ENCODE assay signal across 8 cellular contexts in the genomic region with DNA sequence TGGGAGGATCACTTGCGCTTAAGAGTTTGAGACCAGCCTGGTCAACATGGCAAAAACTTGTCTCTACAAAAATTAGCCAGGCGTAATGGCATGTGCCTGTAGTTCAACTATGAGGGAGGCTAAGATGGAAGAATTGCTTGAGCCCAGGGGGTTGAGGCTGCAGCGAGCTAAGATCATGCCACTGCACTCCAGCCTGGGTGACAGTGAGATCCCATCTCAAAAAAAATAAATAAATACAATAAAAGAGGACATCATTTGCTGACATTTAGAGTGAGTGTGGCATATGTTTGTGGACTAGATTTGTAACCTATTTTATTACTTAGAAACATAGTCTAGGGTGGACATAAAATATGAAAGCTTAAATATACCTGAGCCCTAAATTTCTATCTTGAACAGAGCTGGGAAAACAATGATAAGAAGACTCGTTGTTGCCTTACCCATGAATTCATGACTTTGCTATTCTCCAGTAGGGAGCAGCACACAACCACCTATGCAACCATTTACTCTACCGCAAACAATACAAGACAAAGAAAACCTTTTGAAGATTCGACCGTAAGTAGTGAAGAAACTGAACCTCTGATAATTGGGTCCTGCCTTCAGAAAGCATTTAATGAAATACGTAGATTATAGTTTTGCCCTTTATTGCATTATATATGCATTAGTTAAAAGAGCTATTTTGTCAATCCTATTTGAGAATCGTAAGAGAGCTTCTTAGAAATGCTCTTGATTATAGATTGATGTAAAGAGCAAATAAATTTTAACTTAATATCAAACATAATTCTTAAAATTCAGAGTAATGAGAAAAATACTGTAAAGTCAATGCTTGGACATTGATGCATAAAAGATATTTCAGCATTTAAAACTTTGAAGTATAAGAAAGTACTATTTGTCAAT.
DNase-seq lines count a peak whose midpoint lies in the region; ATAC-seq and TF ChIP-seq lines count a peak whose summit lies in the region.

No MANE protein-coding gene starts in this region.

- in situ Hi-C loops in T47D (cut with HindIII; ENCODE audit: low pct_unique_long_range_greater_than_20kb, low sequenced_read_pairs), result no loop called here

- H3K27me3 ChIP-seq in aorta (ENCODE audit: control insufficient read depth in 1 of 2, insufficient read depth in 2 of 2, low read length in 1 of 2), result no peaks in the 10 kb centered on the region

- intact Hi-C loops in aorta (cut with DNase I), result no loop called here

- CTCF ChIA-PET in HEK293T (lab: Yijun Ruan, JAX), result interaction anchor here (0.9 to 1.3 kb wide), 4 partner anchors 116 to 251 kb away, joined by 3 read pairs; no protein-coding TSS in a partner anchor

- H3K27ac ChIP-seq in aorta (ENCODE audit: low read depth in 1 of 2, low read length in 2 of 2), result no peak overlapping the region

- 52 to 55% methylated on average over 9 of the region's 9 CpGs for WGBS in aorta, 2 donors

- H3K4me3 Mint-ChIP-seq in natural killer cell treated with Interleukin-12 subunit alpha and Interleukin-12 subunit beta and Interleukin-15 and Interleukin-18, amount 100 ng/mL, for 72 hours, result no peak overlapping the region

- H3K9me3 Mint-ChIP-seq in natural killer cell treated with Interleukin-12 subunit alpha and Interleukin-12 subunit beta and Interleukin-15 and Interleukin-18, amount 100 ng/mL, for 72 hours, result peaks cover 14% of the 10 kb centered on the region

- no peaks in the 10 kb centered on the region for H3K4me1 Mint-ChIP-seq in natural killer cell treated with Interleukin-12 subunit alpha and Interleukin-12 subunit beta and Interleukin-15 and Interleukin-18, amount 100 ng/mL, for 72 hours (ENCODE audit: low read depth in 2 of 2)

- H3K27ac Mint-ChIP-seq in natural killer cell treated with Interleukin-12 subunit alpha and Interleukin-12 subunit beta and Interleukin-15 and Interleukin-18, amount 100 ng/mL, for 72 hours, result no peak overlapping the region

- peak; percentile 24 for DNase-seq in CMK (ENCODE audit: low read depth)
- DNase-seq in HEK293T (ENCODE audit: extremely low spot score), result peak; percentile 49
- peak; percentile 33 for DNase-seq in NCI-H446 treated with DMSO at 0.1 percent for 48 hours (lab: John Stamatoyannopoulos, UW)
- DNase-seq in T47D (ENCODE audit: low read depth in 1 of 2, low spot score in 1 of 2), result peak; percentile 32 to 84
- DNase-seq in kidney glomerular epithelial cell (lab: John Stamatoyannopoulos, UW), result peak; percentile 75
- no peak for DNase-seq in aorta
- no peak for DNase-seq in natural killer cell treated with Interleukin-12 subunit alpha and Interleukin-12 subunit beta and Interleukin-15 and Interleukin-18, amount 100 ng/mL, for 72 hours (ENCODE audit: low spot score)
- DNase-seq in mesenteric fat pad (ENCODE audit: low spot score), result no peak

- H3K4me1 ChIP-seq in aorta (ENCODE audit: control insufficient read depth in 1 of 2, insufficient read depth in 2 of 2, low read length in 2 of 2), result no peaks in the 10 kb centered on the region

- H3K27me3 Mint-ChIP-seq in natural killer cell treated with Interleukin-12 subunit alpha and Interleukin-12 subunit beta and Interleukin-15 and Interleukin-18, amount 100 ng/mL, for 72 hours, result no peaks in the 10 kb centered on the region

- POLR2A ChIA-PET in HEK293T (lab: Yijun Ruan, JAX), result no interaction called here

- H3K36me3 ChIP-seq in aorta (ENCODE audit: control insufficient read depth in 1 of 2, insufficient read depth in 2 of 2, low read length in 1 of 2), result no peaks in the 10 kb centered on the region

- no peaks in the 10 kb centered on the region for H3K9me3 ChIP-seq in aorta (ENCODE audit: control insufficient read depth, low read length)

- peaks cover 7% of the 10 kb centered on the region for H3K36me3 Mint-ChIP-seq in natural killer cell treated with Interleukin-12 subunit alpha and Interleukin-12 subunit beta and Interleukin-15 and Interleukin-18, amount 100 ng/mL, for 72 hours

- H3K4me3 ChIP-seq in aorta (ENCODE audit: low read length in 2 of 2), result no peak overlapping the region

- peak; percentile 62 for ATAC-seq in aorta (ENCODE audit: low FRiP score)
- ATAC-seq in natural killer cell treated with Interleukin-12 subunit alpha and Interleukin-12 subunit beta and Interleukin-15 and Interleukin-18, amount 100 ng/mL, for 72 hours, result no peak

TF ChIP-seq in HEK293T, 16 proteins besides CTCF, POLR2A, EP300 and RAD21:
- TF ChIP-seq FOXA1 (IDR thresholded peaks at IDR 0.05) (no peak), NFRKB (IDR thresholded peaks at IDR 0.05) (no peak), TARDBP (IDR thresholded peaks at IDR 0.05) (no peak), ZNF384 (IDR thresholded peaks at IDR 0.05) (no peak), ARNT (IDR thresholded peaks at IDR 0.05) (no peak), L3MBTL2 (conservative IDR thresholded peaks at IDR 0.05) (no peak)
- TF ChIP-seq, protein P1, sequence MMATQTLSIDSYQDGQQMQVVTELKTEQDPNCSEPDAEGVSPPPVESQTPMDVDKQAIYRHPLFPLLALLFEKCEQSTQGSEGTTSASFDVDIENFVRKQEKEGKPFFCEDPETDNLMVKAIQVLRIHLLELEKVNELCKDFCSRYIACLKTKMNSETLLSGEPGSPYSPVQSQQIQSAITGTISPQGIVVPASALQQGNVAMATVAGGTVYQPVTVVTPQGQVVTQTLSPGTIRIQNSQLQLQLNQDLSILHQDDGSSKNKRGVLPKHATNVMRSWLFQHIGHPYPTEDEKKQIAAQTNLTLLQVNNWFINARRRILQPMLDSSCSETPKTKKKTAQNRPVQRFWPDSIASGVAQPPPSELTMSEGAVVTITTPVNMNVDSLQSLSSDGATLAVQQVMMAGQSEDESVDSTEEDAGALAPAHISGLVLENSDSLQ (IDR thresholded peaks at IDR 0.05), result no peak

Comparison
In these comparisons a context has a peak if more than half of its experiments do, and no peak if none do; other contexts are left out.
1. DNase-seq: peak in CMK (single experiment), HEK293T (single experiment), NCI-H446 treated with DMSO at 0.1 percent for 48 hours (single experiment), T47D (2 of 2) and kidney glomerular epithelial cell (single experiment); none in aorta (0 of 2), natural killer cell treated with Interleukin-12 subunit alpha and Interleukin-12 subunit beta and Interleukin-15 and Interleukin-18, amount 100 ng/mL, for 72 hours (single experiment) and mesenteric fat pad (single experiment).